25 cellular contexts compared by ENCODE assay signal in the genomic region with DNA sequence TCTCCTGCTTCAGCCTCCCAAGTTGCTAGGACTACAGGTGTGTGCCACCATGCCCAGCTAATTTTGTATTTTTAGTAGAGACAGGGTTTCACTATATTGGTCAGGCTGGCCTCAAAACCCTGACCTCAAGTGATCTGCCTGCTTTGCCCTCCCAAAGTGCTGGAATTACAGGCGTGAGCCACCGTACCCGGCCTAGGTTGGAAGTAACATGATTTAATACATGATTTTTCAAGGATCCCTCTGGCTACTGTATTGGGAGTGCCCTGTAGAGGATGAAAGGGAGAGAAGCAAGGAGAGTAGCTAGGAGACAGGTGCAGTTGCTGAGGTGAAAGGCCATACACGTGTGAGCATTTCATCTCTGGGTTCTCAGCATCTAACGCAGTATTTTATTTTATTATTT. TPM values are rescaled to one million over a fixed set of nuclear protein-coding genes. Genes with fewer than 3 reads are reported as not detected.
A peak's percentile ranks its signal among the peaks of the same experiment; 100 is the strongest.
DNase-seq lines count a peak whose midpoint lies in the region; ATAC-seq and TF ChIP-seq lines count a peak whose summit lies in the region.
"Had no signal": no experiment of that assay in that cellular context is flagged by ENCODE, and none has a peak within 500 bp of the region (broad histone marks: within the 10 kb centered on the region; RNA-seq: fewer than 3 reads in every experiment).

No MANE protein-coding gene starts in this region.

- H2AFZ ChIP-seq in OCI-LY3 (ENCODE audit: low read depth, low read length) = no peak overlapping the region
- H2AFZ ChIP-seq: GM23248 had no signal

- peaks cover 18% of the 10 kb centered on the region for H3K36me3 Mint-ChIP-seq in T-helper 1 cell treated with Interleukin-12 subunit alpha and Interleukin-12 subunit beta and Interleukin-4 antibody, amounts not matched to agents 30 μg/mL and 1 μg/mL, for 36 hours (ENCODE audit: low read depth)
- H3K36me3 Mint-ChIP-seq in activated naive CD4-positive, alpha-beta T cell treated with anti-CD3 and anti-CD28 coated beads for 36 hours (ENCODE audit: low read depth) = peaks cover 3% of the 10 kb centered on the region
- peaks cover 12% of the 10 kb centered on the region for H3K36me3 Mint-ChIP-seq in activated naive CD4-positive, alpha-beta T cell treated with anti-CD3 and anti-CD28 coated beads, Interleukin-2, amount 10 ng/mL, durations not matched to agents 7 days and 5 days
- H3K36me3 Mint-ChIP-seq in activated T-helper 2 cell treated with anti-CD3 and anti-CD28 coated beads, Interferon-gamma antibody, Interleukin-2, Interleukin-4, amounts not matched to agents 10 μg/mL and 5 μg/mL and 100 μg/mL, durations not matched to agents 14 hours and 24 hours and 36 hours (ENCODE audit: low read depth) = peaks cover 23% of the 10 kb centered on the region
- H3K36me3 Mint-ChIP-seq: CD14-positive monocyte had no signal

- peaks cover 47% of the 10 kb centered on the region for H3K79me2 ChIP-seq in OCI-LY3 (ENCODE audit: low read length)

- peaks cover 12% of the 10 kb centered on the region for H3K36me3 ChIP-seq in OCI-LY3 (replicated peaks; ENCODE audit: low read depth, low read length)

- no peak overlapping the region for H3K9ac ChIP-seq in OCI-LY3 (ENCODE audit: low read length)
- H3K9ac ChIP-seq: GM23248 had no signal

- TF ChIP-seq CTCF in OCI-LY3 (IDR thresholded peaks at IDR 0.05; ENCODE audit: low read depth, low read length) = no peak

- DNase-seq in T-helper 1 cell (no peak), germinal center (ENCODE audit: low spot score) (no peak)
- DNase-seq in activated naive CD4-positive, alpha-beta T cell treated with anti-CD3 and anti-CD28 coated beads for 36 hours = no peak
- DNase-seq in activated naive CD4-positive, alpha-beta T cell treated with anti-CD3 and anti-CD28 coated beads, Interleukin-2, amount 10 ng/mL, durations not matched to agents 7 days and 5 days = no peak
- no peak for DNase-seq in activated T-helper 2 cell treated with anti-CD3 and anti-CD28 coated beads, Interferon-gamma antibody, Interleukin-2, Interleukin-4, amounts not matched to agents 10 μg/mL and 5 μg/mL and 100 μg/mL, durations not matched to agents 14 hours and 24 hours and 36 hours (ENCODE audit: low spot score)
- DNase-seq: AML-193, DND-41, GM23248, HCEC 1CT, Kasumi-1, MG63, NCI-H1048, NCI-H1436 treated with DMSO at 0.1 percent for 48 hours, NCI-H2029, NCI-H345, NCI-H526 had no signal

- intact Hi-C loops in activated naive CD4-positive, alpha-beta T cell treated with anti-CD3 and anti-CD28 coated beads for 36 hours (cut with micrococcal nuclease) = loop anchor here (5.0 kb wide), 1 partner anchor 302 kb away; no protein-coding TSS in a partner anchor
- intact Hi-C loops in activated T-helper 2 cell treated with anti-CD3 and anti-CD28 coated beads, Interferon-gamma antibody, Interleukin-2, Interleukin-4, amounts not matched to agents 10 μg/mL and 5 μg/mL and 100 μg/mL, durations not matched to agents 14 hours and 24 hours and 36 hours (cut with micrococcal nuclease) = loop anchor here (10.0 kb wide), 1 partner anchor 504 kb away; no protein-coding TSS in a partner anchor

- no peak for ATAC-seq in GM18909 (IDR thresholded peaks at IDR 0.05; ENCODE audit: poor library complexity, unreplicated experiment)
- ATAC-seq: Panc1, Right ventricle myocardium inferior had no signal

- no peaks in the 10 kb centered on the region for H3K9me3 ChIP-seq in OCI-LY3 (ENCODE audit: insufficient read depth, low read length)

- no peak overlapping the region for H3K4me3 ChIP-seq in OCI-LY3 (ENCODE audit: low read length)
- H3K4me3 ChIP-seq: GM23248, MG63 had no signal

- peaks cover 44% of the 10 kb centered on the region for H3K4me1 ChIP-seq in OCI-LY3 (ENCODE audit: low read length)

- H3K4me3 Mint-ChIP-seq in T-helper 1 cell treated with Interleukin-12 subunit alpha and Interleukin-12 subunit beta and Interleukin-4 antibody, amounts not matched to agents 30 μg/mL and 1 μg/mL, for 36 hours = no peak overlapping the region
- no peak overlapping the region for H3K4me3 Mint-ChIP-seq in activated naive CD4-positive, alpha-beta T cell treated with anti-CD3 and anti-CD28 coated beads for 36 hours
- no peak overlapping the region for H3K4me3 Mint-ChIP-seq in activated naive CD4-positive, alpha-beta T cell treated with anti-CD3 and anti-CD28 coated beads, Interleukin-2, amount 10 ng/mL, durations not matched to agents 7 days and 5 days
- H3K4me3 Mint-ChIP-seq in activated T-helper 2 cell treated with anti-CD3 and anti-CD28 coated beads, Interferon-gamma antibody, Interleukin-2, Interleukin-4, amounts not matched to agents 10 μg/mL and 5 μg/mL and 100 μg/mL, durations not matched to agents 14 hours and 24 hours and 36 hours (ENCODE audit: low read depth) = no peak overlapping the region
- H3K4me3 Mint-ChIP-seq: CD14-positive monocyte had no signal

- H3K27ac Mint-ChIP-seq in T-helper 1 cell treated with Interleukin-12 subunit alpha and Interleukin-12 subunit beta and Interleukin-4 antibody, amounts not matched to agents 30 μg/mL and 1 μg/mL, for 36 hours = peak overlapping the region; percentile 66
- peak overlapping the region; percentile 33 for H3K27ac Mint-ChIP-seq in activated naive CD4-positive, alpha-beta T cell treated with anti-CD3 and anti-CD28 coated beads for 36 hours
- H3K27ac Mint-ChIP-seq in activated naive CD4-positive, alpha-beta T cell treated with anti-CD3 and anti-CD28 coated beads, Interleukin-2, amount 10 ng/mL, durations not matched to agents 7 days and 5 days = no peak overlapping the region
- H3K27ac Mint-ChIP-seq in activated T-helper 2 cell treated with anti-CD3 and anti-CD28 coated beads, Interferon-gamma antibody, Interleukin-2, Interleukin-4, amounts not matched to agents 10 μg/mL and 5 μg/mL and 100 μg/mL, durations not matched to agents 14 hours and 24 hours and 36 hours = peak overlapping the region; percentile 99
- H3K27ac Mint-ChIP-seq: CD14-positive monocyte had no signal

- no peaks in the 10 kb centered on the region for H3K27me3 Mint-ChIP-seq in T-helper 1 cell treated with Interleukin-12 subunit alpha and Interleukin-12 subunit beta and Interleukin-4 antibody, amounts not matched to agents 30 μg/mL and 1 μg/mL, for 36 hours (ENCODE audit: low read depth)
- H3K27me3 Mint-ChIP-seq in activated naive CD4-positive, alpha-beta T cell treated with anti-CD3 and anti-CD28 coated beads for 36 hours (ENCODE audit: low read depth) = no peaks in the 10 kb centered on the region
- peaks cover 4% of the 10 kb centered on the region for H3K27me3 Mint-ChIP-seq in activated naive CD4-positive, alpha-beta T cell treated with anti-CD3 and anti-CD28 coated beads, Interleukin-2, amount 10 ng/mL, durations not matched to agents 7 days and 5 days
- no peaks in the 10 kb centered on the region for H3K27me3 Mint-ChIP-seq in activated T-helper 2 cell treated with anti-CD3 and anti-CD28 coated beads, Interferon-gamma antibody, Interleukin-2, Interleukin-4, amounts not matched to agents 10 μg/mL and 5 μg/mL and 100 μg/mL, durations not matched to agents 14 hours and 24 hours and 36 hours (ENCODE audit: low read depth)
- H3K27me3 Mint-ChIP-seq: IgD-negative memory B cell had no signal

- peaks cover 31% of the 10 kb centered on the region for H3K4me1 Mint-ChIP-seq in T-helper 1 cell treated with Interleukin-12 subunit alpha and Interleukin-12 subunit beta and Interleukin-4 antibody, amounts not matched to agents 30 μg/mL and 1 μg/mL, for 36 hours (ENCODE audit: low read depth)
- H3K4me1 Mint-ChIP-seq in activated naive CD4-positive, alpha-beta T cell treated with anti-CD3 and anti-CD28 coated beads for 36 hours (ENCODE audit: low read depth) = peaks cover 45% of the 10 kb centered on the region
- H3K4me1 Mint-ChIP-seq in activated naive CD4-positive, alpha-beta T cell treated with anti-CD3 and anti-CD28 coated beads, Interleukin-2, amount 10 ng/mL, durations not matched to agents 7 days and 5 days = peaks cover 43% of the 10 kb centered on the region
- H3K4me1 Mint-ChIP-seq in activated T-helper 2 cell treated with anti-CD3 and anti-CD28 coated beads, Interferon-gamma antibody, Interleukin-2, Interleukin-4, amounts not matched to agents 10 μg/mL and 5 μg/mL and 100 μg/mL, durations not matched to agents 14 hours and 24 hours and 36 hours (ENCODE audit: low read depth) = peaks cover 48% of the 10 kb centered on the region

- H4K20me1 ChIP-seq in OCI-LY3 (ENCODE audit: insufficient read depth, low read length) = peaks cover 13% of the 10 kb centered on the region

- H3K9me3 Mint-ChIP-seq in T-helper 1 cell treated with Interleukin-12 subunit alpha and Interleukin-12 subunit beta and Interleukin-4 antibody, amounts not matched to agents 30 μg/mL and 1 μg/mL, for 36 hours = peaks cover 3% of the 10 kb centered on the region
- H3K9me3 Mint-ChIP-seq in activated naive CD4-positive, alpha-beta T cell treated with anti-CD3 and anti-CD28 coated beads for 36 hours = peaks cover 2% of the 10 kb centered on the region
- peaks cover 2% of the 10 kb centered on the region for H3K9me3 Mint-ChIP-seq in activated naive CD4-positive, alpha-beta T cell treated with anti-CD3 and anti-CD28 coated beads, Interleukin-2, amount 10 ng/mL, durations not matched to agents 7 days and 5 days
- no peaks in the 10 kb centered on the region for H3K9me3 Mint-ChIP-seq in activated T-helper 2 cell treated with anti-CD3 and anti-CD28 coated beads, Interferon-gamma antibody, Interleukin-2, Interleukin-4, amounts not matched to agents 10 μg/mL and 5 μg/mL and 100 μg/mL, durations not matched to agents 14 hours and 24 hours and 36 hours
- H3K9me3 Mint-ChIP-seq: IgD-negative memory B cell had no signal

- CTCF ChIA-PET in activated naive CD4-positive, alpha-beta T cell treated with anti-CD3 and anti-CD28 coated beads for 36 hours (lab: Charles Lee) = interaction anchor here (3.0 kb wide), 1 partner anchor 12 kb away, joined by 11 read pairs; no protein-coding TSS in a partner anchor
- CTCF ChIA-PET in activated naive CD4-positive, alpha-beta T cell treated with anti-CD3 and anti-CD28 coated beads, Interleukin-2, amount 10 ng/mL, durations not matched to agents 7 days and 5 days (lab: Charles Lee) = interaction anchor here (1.2 kb wide), 1 partner anchor 115 kb away, joined by 3 read pairs; no protein-coding TSS in a partner anchor

- H3K4me2 ChIP-seq in OCI-LY3 (ENCODE audit: low read length) = no peak overlapping the region

- peak overlapping the region; percentile 78; the same call in 1 of the 2 replicates for H3K27ac ChIP-seq in OCI-LY3 (ENCODE audit: low read length)
- H3K27ac ChIP-seq: 22Rv1, GM23248, HL-60 had no signal

- H3K27me3 ChIP-seq in OCI-LY3 (ENCODE audit: low read depth, low read length) = no peaks in the 10 kb centered on the region; the same call in 1 of the 2 replicates
- H3K27me3 ChIP-seq: MG63 had no signal

RNA-seq across cellular contexts. Expression of a gene that starts 2.6 kb away (rescaled TPM):
- total RNA-seq in activated naive CD4-positive, alpha-beta T cell treated with anti-CD3 and anti-CD28 coated beads for 36 hours = 10 to 100 TPM; 48.3 to 53.2 TPM
- 119 and 126 TPM in 2 replicates for total RNA-seq in activated T-helper 2 cell treated with anti-CD3 and anti-CD28 coated beads, Interferon-gamma antibody, Interleukin-2, Interleukin-4, amounts not matched to agents 10 μg/mL and 5 μg/mL and 100 μg/mL, durations not matched to agents 14 hours and 24 hours and 36 hours
